11 cellular contexts compared by ENCODE assay signal in genomic region chr11:1521382-1522080, GRCh38. TPM values are rescaled to one million over a fixed set of nuclear protein-coding genes. Genes with fewer than 3 reads are reported as not detected.
DNase-seq lines count a peak whose midpoint lies in the region; ATAC-seq, FAIRE-seq and TF ChIP-seq lines count a peak whose summit lies in the region.
"Had no signal": no experiment of that assay in that cellular context is flagged by ENCODE, and none has a peak within 500 bp of the region (broad histone marks: within the 10 kb centered on the region; RNA-seq: fewer than 3 reads in every experiment).

No MANE protein-coding gene starts in this region.

- H3K9me3 Mint-ChIP-seq in astrocyte (ENCODE audit: unreplicated experiment): no peaks in the 10 kb centered on the region
- H3K9me3 Mint-ChIP-seq in CD4-positive, alpha-beta memory T cell: no peaks in the 10 kb centered on the region

- H3K4me3 ChIP-seq in astrocyte (ENCODE audit: insufficient read depth, low read depth, low read length): no peak overlapping the region
- no peak overlapping the region for H3K4me3 ChIP-seq in CD4-positive, alpha-beta memory T cell (ENCODE audit: low read length in 2 of 2)

- POLR2A ChIA-PET in CD4-positive, alpha-beta memory T cell (lab: Charles Lee; ENCODE audit: partially characterized antibody): no interaction called here

- CTCF ChIA-PET in CD4-positive, alpha-beta memory T cell (lab: Charles Lee; ENCODE audit: partially characterized antibody): no interaction called here

- FAIRE-seq in astrocyte (lab: Jason Lieb, UNC) (no peak), H54 (lab: Jason Lieb, UNC) (no peak)

- TF ChIP-seq POLR2A in H54 (IDR thresholded peaks at IDR 0.05; ENCODE audit: low read depth, low read length): no peak

- no peak overlapping the region for H3K9ac ChIP-seq in astrocyte (ENCODE audit: low read length)
- H3K9ac ChIP-seq: KMS-11 had no signal

- TF ChIP-seq CTCF in astrocyte (IDR thresholded peaks at IDR 0.05; ENCODE audit: insufficient read depth, low read depth, low read length): no peak

- H3K27me3 Mint-ChIP-seq in astrocyte (ENCODE audit: low read depth, unreplicated experiment): no peaks in the 10 kb centered on the region
- H3K27me3 Mint-ChIP-seq in CD4-positive, alpha-beta memory T cell: no peaks in the 10 kb centered on the region
- H3K27me3 Mint-ChIP-seq: progenitor cell of endocrine pancreas had no signal

- peaks cover 9% of the 10 kb centered on the region for H3K4me1 ChIP-seq in astrocyte (ENCODE audit: insufficient read depth, low read length)
- H3K4me1 ChIP-seq in CD4-positive, alpha-beta memory T cell (ENCODE audit: insufficient read depth, low read length): peaks cover 58% of the 10 kb centered on the region

- peaks cover 3% of the 10 kb centered on the region for H3K36me3 ChIP-seq in astrocyte (ENCODE audit: insufficient read depth, low read length)
- no peaks in the 10 kb centered on the region for H3K36me3 ChIP-seq in CD4-positive, alpha-beta memory T cell (ENCODE audit: insufficient read depth, low read length)

- intact Hi-C loops in CD4-positive, alpha-beta memory T cell (cut with micrococcal nuclease): no loop called here

- H2AFZ ChIP-seq in astrocyte (ENCODE audit: low read depth, low read length): no peak overlapping the region

- peaks cover 11% of the 10 kb centered on the region for H3K4me1 Mint-ChIP-seq in astrocyte (ENCODE audit: low read depth, unreplicated experiment)
- peaks cover 46 to 87% (median 65%) of the 10 kb centered on the region in 4 donors for H3K4me1 Mint-ChIP-seq in CD4-positive, alpha-beta memory T cell

- H3K4me2 ChIP-seq in astrocyte (ENCODE audit: low read length): peak overlapping the region; percentile 25
- H3K4me2 ChIP-seq: KMS-11 had no signal

- H3K79me2 ChIP-seq in astrocyte (ENCODE audit: insufficient read depth, low read length): peaks cover 84% of the 10 kb centered on the region

- no peak overlapping the region for H3K27ac Mint-ChIP-seq in astrocyte (ENCODE audit: unreplicated experiment)
- peak overlapping the region in 2 of 7 donors; percentile 6 to 22 for H3K27ac Mint-ChIP-seq in CD4-positive, alpha-beta memory T cell
- H3K27ac Mint-ChIP-seq: progenitor cell of endocrine pancreas had no signal

- no peak overlapping the region for H3K4me3 Mint-ChIP-seq in astrocyte (ENCODE audit: unreplicated experiment)
- peak overlapping the region in 1 of 8 donors; percentile 8 for H3K4me3 Mint-ChIP-seq in CD4-positive, alpha-beta memory T cell

- no peaks in the 10 kb centered on the region for H3K36me3 Mint-ChIP-seq in astrocyte (ENCODE audit: low read depth, unreplicated experiment)
- peaks cover 4 to 8% of the 10 kb centered on the region in 2 donors for H3K36me3 Mint-ChIP-seq in CD4-positive, alpha-beta memory T cell

- H3K9me3 ChIP-seq in astrocyte (ENCODE audit: insufficient read depth, low read depth, low read length): no peaks in the 10 kb centered on the region
- no peaks in the 10 kb centered on the region for H3K9me3 ChIP-seq in CD4-positive, alpha-beta memory T cell (ENCODE audit: control insufficient read depth in 1 of 2, low read length in 2 of 2)

- no peak overlapping the region for H3K27ac ChIP-seq in astrocyte (ENCODE audit: low read depth, low read length)
- H3K27ac ChIP-seq in CD4-positive, alpha-beta memory T cell (ENCODE audit: low read depth, low read length): no peak overlapping the region
- H3K27ac ChIP-seq: KMS-11 had no signal

- ATAC-seq in GM18499 (IDR thresholded peaks at IDR 0.05; ENCODE audit: insufficient read depth, unreplicated experiment) (peak; percentile 71), GM19452 (IDR thresholded peaks at IDR 0.05; ENCODE audit: unreplicated experiment) (peak; percentile 83), HG03060 (IDR thresholded peaks at IDR 0.05; ENCODE audit: low read depth, unreplicated experiment) (peak; percentile 69)

- no peaks in the 10 kb centered on the region for H3K27me3 ChIP-seq in astrocyte (ENCODE audit: insufficient read depth, low read length)
- H3K27me3 ChIP-seq in CD4-positive, alpha-beta memory T cell (ENCODE audit: insufficient read depth, low read length): no peaks in the 10 kb centered on the region

- DNase-seq in astrocyte (ENCODE audit: low read depth) (no peak), COR-L47 (lab: John Stamatoyannopoulos, UW) (no peak), H54 (ENCODE audit: insufficient read length, low spot score) (no peak), amniotic stem cell (lab: John Stamatoyannopoulos, UW) (no peak)
- no peak for DNase-seq in CD4-positive, alpha-beta memory T cell
- DNase-seq: activated CD8-positive, alpha-beta memory T cell treated with anti-CD3 and anti-CD28 coated beads, Interleukin-2, amount 50 U/mL, for 4 hours had no signal

- peaks cover 98% of the 10 kb centered on the region for H4K20me1 ChIP-seq in astrocyte (ENCODE audit: insufficient read depth, low read length)

RNA-seq across cellular contexts. Expression of gene MOB2, which starts 35.0 kb away (rescaled TPM):
- total RNA-seq in astrocyte: 26.4 and 28.9 TPM in 2 replicates
- 10 to 100 TPM; 73.1 to 74.1 TPM for total RNA-seq in CD4-positive, alpha-beta memory T cell
- 10 to 100 TPM; 48.8 to 67.0 TPM for polyA plus RNA-seq in CD4-positive, alpha-beta memory T cell

RNA-seq across cellular contexts. Expression of gene DUSP8, which starts 50.5 kb away (rescaled TPM):
- 13.8 and 14.8 TPM in 2 replicates for total RNA-seq in astrocyte
- total RNA-seq in CD4-positive, alpha-beta memory T cell: 1 to 10 TPM; 5.8 TPM
- 1 to 10 TPM in 1 of 2 donors, not detected in 1; 1.5 TPM for polyA plus RNA-seq in CD4-positive, alpha-beta memory T cell
